18 cellular contexts compared by ENCODE assay signal in the genomic region with DNA sequence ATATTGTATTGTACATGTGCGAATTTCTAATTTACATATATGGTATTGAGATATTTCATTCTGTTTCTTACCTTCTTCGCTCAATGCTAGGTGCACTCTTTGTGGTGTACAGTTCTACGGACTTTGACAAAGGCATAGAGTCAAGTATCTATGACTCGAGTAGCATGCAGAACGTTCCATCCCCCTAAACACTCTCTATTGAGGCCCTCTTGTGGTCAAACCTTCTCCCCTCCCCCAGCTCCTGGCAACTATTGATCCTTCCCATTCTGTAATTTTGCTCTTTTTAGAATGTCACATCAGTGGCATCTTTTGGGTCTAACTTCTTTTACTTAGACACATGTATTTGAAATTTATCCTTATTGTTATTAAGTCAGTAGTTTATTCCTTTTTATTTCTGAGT. TPM values are rescaled to one million over a fixed set of nuclear protein-coding genes. Genes with fewer than 3 reads are reported as not detected.
DNase-seq lines count a peak whose midpoint lies in the region; ATAC-seq, FAIRE-seq and TF ChIP-seq lines count a peak whose summit lies in the region.
"Had no signal": no experiment of that assay in that cellular context is flagged by ENCODE, and none has a peak within 500 bp of the region (broad histone marks: within the 10 kb centered on the region; RNA-seq: fewer than 3 reads in every experiment).

No MANE protein-coding gene starts in this region.

- no peak for FAIRE-seq in frontal cortex (lab: Jason Lieb, UNC)

- H3K27me3 ChIP-seq in CD4-positive, alpha-beta T cell (ENCODE audit: control insufficient read depth, insufficient read depth, low read length) = no peaks in the 10 kb centered on the region
- no peaks in the 10 kb centered on the region for H3K27me3 ChIP-seq in RWPE2 (ENCODE audit: insufficient read depth, poor library complexity, severe bottlenecking)
- H3K27me3 ChIP-seq: tibial artery had no signal

- POLR2A ChIA-PET in CD4-positive, alpha-beta T cell (lab: Charles Lee) = no interaction called here
- POLR2A ChIA-PET in activated CD4-positive, alpha-beta T cell treated with anti-CD3 and anti-CD28 coated beads for 36 hours (lab: Charles Lee) = no interaction called here

- no peak overlapping the region for H3K4me3 ChIP-seq in RWPE2 (ENCODE audit: severe bottlenecking)
- H3K4me3 ChIP-seq: coronary artery, tibial artery had no signal

- H3K27ac ChIP-seq in CD4-positive, alpha-beta T cell (ENCODE audit: low read depth, low read length) = no peak overlapping the region
- H3K27ac ChIP-seq in RWPE2 (ENCODE audit: poor library complexity, severe bottlenecking) = no peak overlapping the region
- H3K27ac ChIP-seq: coronary artery, parathyroid adenoma, tibial artery had no signal

- no peaks in the 10 kb centered on the region for H3K4me1 ChIP-seq in RWPE2 (ENCODE audit: insufficient read depth, poor library complexity, severe bottlenecking)
- H3K4me1 ChIP-seq: parathyroid adenoma, tibial artery had no signal

- no peaks in the 10 kb centered on the region for H3K27me3 Mint-ChIP-seq in CD4-positive, alpha-beta T cell
- H3K27me3 Mint-ChIP-seq in glutamatergic neuron (ENCODE audit: unreplicated experiment) = no peaks in the 10 kb centered on the region
- no peaks in the 10 kb centered on the region for H3K27me3 Mint-ChIP-seq in activated CD4-positive, alpha-beta T cell treated with anti-CD3 and anti-CD28 coated beads for 36 hours

- no peaks in the 10 kb centered on the region for H3K36me3 ChIP-seq in RWPE2 (ENCODE audit: low read depth)
- H3K36me3 ChIP-seq: tibial artery had no signal

- H3K27ac Mint-ChIP-seq in CD4-positive, alpha-beta T cell = no peak overlapping the region
- H3K27ac Mint-ChIP-seq in glutamatergic neuron (ENCODE audit: unreplicated experiment) = no peak overlapping the region
- no peak overlapping the region for H3K27ac Mint-ChIP-seq in activated CD4-positive, alpha-beta T cell treated with anti-CD3 and anti-CD28 coated beads for 36 hours
- H3K27ac Mint-ChIP-seq: activated naive CD8-positive, alpha-beta T cell treated with anti-CD3 and anti-CD28 coated beads, Interleukin-2, amount 10 ng/mL, durations not matched to agents 7 days and 5 days; T-helper 2 cell treated with Interferon-gamma antibody and Interleukin-4, amounts not matched to agents 5 μg/mL and 100 μg/mL, for 36 hours had no signal

- H3K36me3 Mint-ChIP-seq in CD4-positive, alpha-beta T cell (ENCODE audit: low read depth) = no peaks in the 10 kb centered on the region
- peaks cover 9% of the 10 kb centered on the region for H3K36me3 Mint-ChIP-seq in glutamatergic neuron (ENCODE audit: unreplicated experiment)
- H3K36me3 Mint-ChIP-seq in activated CD4-positive, alpha-beta T cell treated with anti-CD3 and anti-CD28 coated beads for 36 hours (ENCODE audit: low read depth) = peaks cover 7% of the 10 kb centered on the region

- ATAC-seq in CD4-positive, alpha-beta T cell (ENCODE audit: poor library complexity) = no peak
- no peak for ATAC-seq in RWPE2 (ENCODE audit: low read depth)
- no peak for ATAC-seq in GM18502 (IDR thresholded peaks at IDR 0.05; ENCODE audit: poor library complexity, unreplicated experiment)
- no peak for ATAC-seq in activated CD4-positive, alpha-beta T cell treated with anti-CD3 and anti-CD28 coated beads for 36 hours

- peaks cover 36% of the 10 kb centered on the region for H3K4me1 Mint-ChIP-seq in CD4-positive, alpha-beta T cell (ENCODE audit: low read depth)
- peaks cover 2% of the 10 kb centered on the region for H3K4me1 Mint-ChIP-seq in glutamatergic neuron (ENCODE audit: low read depth, unreplicated experiment)
- peaks cover 42% of the 10 kb centered on the region for H3K4me1 Mint-ChIP-seq in activated CD4-positive, alpha-beta T cell treated with anti-CD3 and anti-CD28 coated beads for 36 hours

- intact Hi-C loops in CD4-positive, alpha-beta T cell (cut with DNase I, micrococcal nuclease) = no loop called here
- intact Hi-C loops in activated CD4-positive, alpha-beta T cell treated with anti-CD3 and anti-CD28 coated beads for 36 hours (cut with DNase I, micrococcal nuclease) = no loop called here

- H3K4me3 Mint-ChIP-seq in CD4-positive, alpha-beta T cell = no peak overlapping the region
- H3K4me3 Mint-ChIP-seq in glutamatergic neuron (ENCODE audit: unreplicated experiment) = no peak overlapping the region
- H3K4me3 Mint-ChIP-seq in activated CD4-positive, alpha-beta T cell treated with anti-CD3 and anti-CD28 coated beads for 36 hours = no peak overlapping the region
- H3K4me3 Mint-ChIP-seq: activated naive CD8-positive, alpha-beta T cell treated with anti-CD3 and anti-CD28 coated beads, Interleukin-2, amount 10 ng/mL, durations not matched to agents 7 days and 5 days; T-helper 2 cell treated with Interferon-gamma antibody and Interleukin-4, amounts not matched to agents 5 μg/mL and 100 μg/mL, for 36 hours had no signal

- no peak for DNase-seq in CD4-positive, alpha-beta T cell
- DNase-seq in RWPE2 (ENCODE audit: low spot score) (no peak), glutamatergic neuron (no peak), frontal cortex (ENCODE audit: low spot score in 2 of 2) (no peak), NCI-H2171 treated with DMSO at 0.1 percent for 48 hours (lab: John Stamatoyannopoulos, UW) (no peak)
- DNase-seq in activated CD4-positive, alpha-beta T cell treated with anti-CD3 and anti-CD28 coated beads for 36 hours = no peak
- DNase-seq: activated naive CD8-positive, alpha-beta T cell treated with anti-CD3 and anti-CD28 coated beads, Interleukin-2, amount 10 ng/mL, durations not matched to agents 7 days and 5 days; COR-L47; midbrain; NCI-H2171; stimulated activated CD4-positive, alpha-beta T cell treated with anti-CD3 and anti-CD28 coated beads, Interleukin-15, amount 100 ng/mL, for 24 hours; tibial artery had no signal

- peak; percentile 19 for TF ChIP-seq CTCF in CD4-positive, alpha-beta T cell (IDR thresholded peaks at IDR 0.05)
- peak; percentile 11; the same call in 1 of the 2 replicates for TF ChIP-seq CTCF in GM12874 (IDR thresholded peaks at IDR 0.05; ENCODE audit: insufficient read depth, low read depth, low read length)
- TF ChIP-seq CTCF in RWPE2 (IDR thresholded peaks at IDR 0.05; ENCODE audit: poor library complexity, severe bottlenecking) = peak; percentile 22
- TF ChIP-seq CTCF in glutamatergic neuron (IDR thresholded peaks at IDR 0.05; ENCODE audit: partially characterized antibody, unreplicated experiment) = peak; percentile 34

- H3K9me3 Mint-ChIP-seq in CD4-positive, alpha-beta T cell = no peaks in the 10 kb centered on the region
- peaks cover 3% of the 10 kb centered on the region for H3K9me3 Mint-ChIP-seq in glutamatergic neuron (ENCODE audit: unreplicated experiment)
- peaks cover 15% of the 10 kb centered on the region for H3K9me3 Mint-ChIP-seq in activated CD4-positive, alpha-beta T cell treated with anti-CD3 and anti-CD28 coated beads for 36 hours (ENCODE audit: low read depth)

- H3K9me3 ChIP-seq in CD4-positive, alpha-beta T cell (ENCODE audit: control insufficient read depth, low read length) = no peaks in the 10 kb centered on the region
- no peaks in the 10 kb centered on the region for H3K9me3 ChIP-seq in RWPE2 (ENCODE audit: severe bottlenecking)

- CTCF ChIA-PET in CD4-positive, alpha-beta T cell (lab: Charles Lee) = no interaction called here
- CTCF ChIA-PET in activated CD4-positive, alpha-beta T cell treated with anti-CD3 and anti-CD28 coated beads for 36 hours (lab: Charles Lee) = no interaction called here

RNA-seq across cellular contexts. Expression of a gene that starts 30.7 kb away (rescaled TPM):
- under 1 TPM; 0.16 to 0.22 TPM for total RNA-seq in CD4-positive, alpha-beta T cell
- total RNA-seq in glutamatergic neuron (ENCODE audit: unreplicated experiment) = not detected
- total RNA-seq in frontal cortex = 6.5 TPM
- total RNA-seq in activated CD4-positive, alpha-beta T cell treated with anti-CD3 and anti-CD28 coated beads for 36 hours = under 1 TPM; 0.30 to 0.32 TPM
- total RNA-seq: LHCN-M2 had no signal

RNA-seq across cellular contexts. Expression of a gene that starts 53.0 kb away (rescaled TPM):
- not detected for total RNA-seq in CD4-positive, alpha-beta T cell
- total RNA-seq in glutamatergic neuron (ENCODE audit: unreplicated experiment) (not detected), frontal cortex (not detected)
- not detected for total RNA-seq in activated CD4-positive, alpha-beta T cell treated with anti-CD3 and anti-CD28 coated beads for 36 hours
- total RNA-seq: activated naive CD8-positive, alpha-beta T cell treated with anti-CD3 and anti-CD28 coated beads, Interleukin-2, amount 10 ng/mL, durations not matched to agents 7 days and 5 days; LHCN-M2 had no signal
